Comparison of ENCODE assay signal across 19 cellular contexts in the genomic region with DNA sequence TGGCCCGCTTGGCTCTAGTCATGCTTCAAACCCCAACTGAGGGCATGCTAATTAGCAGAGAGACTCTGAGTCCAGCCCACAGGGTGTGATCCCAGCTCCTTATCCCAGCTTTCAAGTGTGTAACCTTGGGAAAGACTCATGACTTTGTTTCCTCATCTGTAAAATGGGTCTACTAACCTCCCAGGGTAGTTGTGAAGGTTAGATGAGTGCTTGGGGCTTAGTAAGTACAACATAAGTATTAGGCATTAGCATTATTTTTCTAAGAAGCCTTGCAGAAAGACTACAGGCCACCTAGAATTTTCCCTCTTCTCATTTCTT. TPM values are rescaled to one million over a fixed set of nuclear protein-coding genes. Genes with fewer than 3 reads are reported as not detected.
A peak's percentile ranks its signal among the peaks of the same experiment; 100 is the strongest.
DNase-seq lines count a peak whose midpoint lies in the region; FAIRE-seq and TF ChIP-seq lines count a peak whose summit lies in the region.
"Had no signal": no experiment of that assay in that cellular context is flagged by ENCODE, and none has a peak within 500 bp of the region (broad histone marks: within the 10 kb centered on the region; RNA-seq: fewer than 3 reads in every experiment).

No MANE protein-coding gene starts in this region.

- no peaks in the 10 kb centered on the region; the same call in 1 of the 2 replicates for H3K23me2 ChIP-seq in H1 (ENCODE audit: low read depth, low read length)

- TF ChIP-seq EP300 in H1 (IDR thresholded peaks at IDR 0.05; ENCODE audit: borderline replicate concordance in 1 of 2, low read depth in 2 of 2, low read length in 2 of 2): no peak

- H3K27ac ChIP-seq in BLaER1: no peak overlapping the region; the same call in 1 of the 2 replicates
- H3K27ac ChIP-seq in HEK293 (ENCODE audit: extremely low read depth, low read depth, low read length): no peak overlapping the region
- no peak overlapping the region for H3K27ac ChIP-seq in H1 (ENCODE audit: low read depth, low read length)
- peak overlapping the region; percentile 53 for H3K27ac ChIP-seq in osteoblast (ENCODE audit: low read depth, low read length)

- H3K27me3 ChIP-seq in BLaER1 (no peaks in the 10 kb centered on the region), H1 (replicated peaks in 1 of 4; ENCODE audit: control insufficient read depth in 3 of 4, extremely low read depth in 1 of 4, insufficient read depth in 3 of 4, low read length in 3 of 4) (no peaks in the 10 kb centered on the region), osteoblast (ENCODE audit: insufficient read depth, low read length) (peaks cover 12% of the 10 kb centered on the region)

- H4K5ac ChIP-seq in H1 (ENCODE audit: insufficient read length, low read depth, low read length): no peak overlapping the region

- H3K79me2 ChIP-seq in H1 (ENCODE audit: control insufficient read depth in 1 of 2, insufficient read depth in 2 of 2, low read length in 2 of 2) (no peaks in the 10 kb centered on the region), osteoblast (ENCODE audit: insufficient read depth, low read length) (no peaks in the 10 kb centered on the region)

- no peaks in the 10 kb centered on the region for H3K79me1 ChIP-seq in H1 (ENCODE audit: low read depth, low read length)

- no peak overlapping the region for H2AK5ac ChIP-seq in H1 (ENCODE audit: low read depth, low read length)

- H3K36me3 ChIP-seq in BLaER1 (no peaks in the 10 kb centered on the region), HEK293 (ENCODE audit: control insufficient read depth in 2 of 2, insufficient read depth in 1 of 2, low read length in 2 of 2) (no peaks in the 10 kb centered on the region), H1 (ENCODE audit: control insufficient read depth in 2 of 4, insufficient read depth in 4 of 4, low read length in 3 of 4) (no peaks in the 10 kb centered on the region), osteoblast (ENCODE audit: insufficient read depth, low read length) (no peaks in the 10 kb centered on the region)

- H3K4me3 ChIP-seq in BLaER1 (no peak overlapping the region), HEK293 (ENCODE audit: low read depth, low read length) (no peak overlapping the region), H1 (ENCODE audit: extremely low read depth in 1 of 4, insufficient read depth in 2 of 4, low read depth in 3 of 4, low read length in 4 of 4) (no peak overlapping the region), osteoblast (ENCODE audit: insufficient read depth, low read length) (no peak overlapping the region)
- H3K4me3 ChIP-seq: GM12878 had no signal

- CTCF ChIA-PET in HEK293 (lab: Yijun Ruan, JAX) (interaction anchor here (0.5 to 0.6 kb wide), 2 partner anchors 90 to 130 kb away, joined by 3 to 5 read pairs; no protein-coding TSS in a partner anchor), H1 (lab: Charles Lee; ENCODE audit: partially characterized antibody) (interaction anchor here (1.0 to 6.8 kb wide), 2 partner anchors 15 to 306 kb away, joined by 3 to 35 read pairs; a partner anchor contains a TSS)

- H4K20me1 ChIP-seq in BLaER1: no peaks in the 10 kb centered on the region
- no peaks in the 10 kb centered on the region for H4K20me1 ChIP-seq in H1 (replicated peaks in 1 of 2; ENCODE audit: control insufficient read depth in 1 of 2, insufficient read depth in 2 of 2, low read length in 2 of 2)
- H4K20me1 ChIP-seq in osteoblast (ENCODE audit: insufficient read depth, low read length): no peaks in the 10 kb centered on the region

- H2AFZ ChIP-seq in H1 (ENCODE audit: low read length) (no peak overlapping the region), osteoblast (ENCODE audit: low read length) (peak overlapping the region; percentile 73)

- H3K4me2 ChIP-seq in BLaER1: peak overlapping the region; percentile 15; the same call in 1 of the 2 replicates
- no peak overlapping the region for H3K4me2 ChIP-seq in H1 (ENCODE audit: insufficient read depth in 1 of 2, low read depth in 2 of 2, low read length in 2 of 2)
- no peak overlapping the region for H3K4me2 ChIP-seq in osteoblast (ENCODE audit: insufficient read depth, low read length)

- H4K8ac ChIP-seq in H1 (ENCODE audit: extremely low read depth, insufficient read depth, low read length): no peak overlapping the region

- H2BK5ac ChIP-seq in H1 (ENCODE audit: low read depth, low read length): no peak overlapping the region

- TF ChIP-seq POLR2A in H1 (IDR thresholded peaks at IDR 0.05; ENCODE audit: control extremely low read depth in 1 of 2, low read depth in 2 of 2, low read length in 2 of 2): no peak
- no peak for TF ChIP-seq POLR2A in GM12891 (IDR thresholded peaks at IDR 0.05; ENCODE audit: low read depth, low read length)

- H2BK15ac ChIP-seq in H1 (ENCODE audit: low read length): 0 out of 2 replicates have a peak overlapping the region, but pooled peaks have one; percentile 1

- POLR2A ChIA-PET in HEK293 (lab: Yijun Ruan, JAX): no interaction called here
- POLR2A ChIA-PET in H1 (lab: Charles Lee; ENCODE audit: partially characterized antibody): no interaction called here

- DNase-seq in H1 (ENCODE audit: low read depth in 1 of 2, low spot score in 2 of 2): no peak
- no peak for DNase-seq in osteoblast (ENCODE audit: insufficient read length, low spot score, missing footprints)
- DNase-seq in HUDEP-2 (lab: John Stamatoyannopoulos, UW; ENCODE audit: unreplicated experiment in 76 of 76): no peak
- DNase-seq in GM12891 (ENCODE audit: insufficient read length, low spot score): no peak
- DNase-seq in dermis blood vessel endothelial cell: no peak
- DNase-seq in hepatic stellate cell (ENCODE audit: low spot score): no peak
- DNase-seq: activated CD8-positive, alpha-beta T cell treated with anti-CD3 and anti-CD28 coated beads for 36 hours; activated naive CD4-positive, alpha-beta T cell; activated T-cell treated with anti-CD3 and anti-CD28 coated beads, Interleukin-2, amount 50 U/mL, for 24 hours; effector CD4-positive, alpha-beta T cell; natural killer cell; NCI-H1048; NCI-H187 treated with DMSO at 0.1 percent for 48 hours; NCI-H69 had no signal

- H2BK20ac ChIP-seq in H1 (ENCODE audit: low read length): no peak overlapping the region

- no peak overlapping the region for H3K56ac ChIP-seq in H1 (replicated peaks; ENCODE audit: insufficient read length, low read depth, low read length)

- H3K9me3 ChIP-seq in BLaER1 (no peaks in the 10 kb centered on the region), HEK293 (ENCODE audit: control insufficient read depth, insufficient read depth, low read depth, low read length) (no peaks in the 10 kb centered on the region), H1 (ENCODE audit: insufficient read depth in 2 of 2, low read depth in 1 of 2, low read length in 1 of 2) (no peaks in the 10 kb centered on the region), osteoblast (ENCODE audit: low read depth, low read length) (no peaks in the 10 kb centered on the region)

- no peak overlapping the region for H4K91ac ChIP-seq in H1 (replicated peaks; ENCODE audit: insufficient read length, low read length)

- H3K23ac ChIP-seq in H1 (ENCODE audit: insufficient read length): no peak overlapping the region

- H2BK12ac ChIP-seq in H1 (ENCODE audit: low read depth, low read length): no peak overlapping the region

- H3K4ac ChIP-seq in H1 (replicated peaks; ENCODE audit: insufficient read length, low read depth, low read length): no peak overlapping the region

- no peak for TF ChIP-seq RAD21 in H1 (IDR thresholded peaks at IDR 0.05 in 1 of 2, conservative IDR thresholded peaks at IDR 0.05 in 1 of 2; ENCODE audit: low read depth in 2 of 2, low read length in 2 of 2)

- H3K9ac ChIP-seq in BLaER1 (no peak overlapping the region), H1 (replicated peaks in 1 of 4; ENCODE audit: extremely low read depth in 1 of 4, low read depth in 3 of 4, low read length in 3 of 4) (no peak overlapping the region)

- WGBS in H1 (ENCODE audit: extremely low coverage in 1 of 2, insufficient coverage in 1 of 2, insufficient read length in 1 of 2, insufficient replicate concordance in 2 of 2, low coverage in 1 of 2, low lambda C conversion rate in 2 of 2, missing lambda C conversion rate in 1 of 2), 2 experiments: 100% methylated on average over 1 of the region's 1 CpG; no CpG with 5 or more reads in 1 of the 2 experiments

- H3K18ac ChIP-seq in H1 (ENCODE audit: extremely low read depth, low read length): no peak overlapping the region

- no peak overlapping the region for H2BK120ac ChIP-seq in H1 (replicated peaks; ENCODE audit: low read depth, low read length)

- TF ChIP-seq CTCF in HEK293 (tag by site-specific recombination; IDR thresholded peaks at IDR 0.05) (no peak), H1 (IDR thresholded peaks at IDR 0.05; ENCODE audit: control extremely low read depth in 1 of 3, insufficient read depth in 1 of 3, low read depth in 1 of 3, low read length in 3 of 3) (no peak), osteoblast (IDR thresholded peaks at IDR 0.05; ENCODE audit: extremely low read depth, low read depth, low read length) (no peak)

- peaks cover 45% of the 10 kb centered on the region for H3K4me1 ChIP-seq in BLaER1
- 0 out of 2 replicates have a peak, but pooled peaks cover 2% of the 10 kb centered on the region for H3K4me1 ChIP-seq in HEK293 (ENCODE audit: control insufficient read depth, insufficient read depth, low read length)
- H3K4me1 ChIP-seq in H1 (replicated peaks in 1 of 4; ENCODE audit: control insufficient read depth in 3 of 4, insufficient read depth in 4 of 4, low read length in 3 of 4): peaks cover 0 to 8% (median 4%) of the 10 kb centered on the region in 4 experiments; a peak in 4 of 7 replicates
- peaks cover 23% of the 10 kb centered on the region for H3K4me1 ChIP-seq in osteoblast (ENCODE audit: insufficient read depth, low read length)

- no peak overlapping the region for H3K14ac ChIP-seq in H1 (ENCODE audit: insufficient read length)

- no peak for FAIRE-seq in H1 (lab: Jason Lieb, UNC)
- FAIRE-seq in GM12891 (lab: Jason Lieb, UNC): no peak
- FAIRE-seq: GM12878, HTR-8/SVneo had no signal

RNA-seq across cellular contexts. Expression of a gene that starts 2.8 kb away (rescaled TPM):
- total RNA-seq in H1 (2021; fragmentation: NEBNext Ultra II Directional; extraction: Animal tissue kit (Norgen Biotek cat#: 25700)): 0.09 and 0.36 TPM in 2 replicates
- 0.05 and 0.08 TPM in 2 replicates for polyA plus RNA-seq in H1 (2011; rRNA removed)
- polyA plus RNA-seq in H1 (2011; cell fraction: cytosol; rRNA removed): 0.04 TPM
- polyA plus RNA-seq in H1 (2011; cell fraction: nucleus; rRNA removed): 0.04 TPM
- 0.09 to 0.28 TPM (median 0.14 TPM) in 4 replicates for polyA plus RNA-seq in H1 (2012, experiment 1 of 2)
- polyA plus RNA-seq in H1 (2012, experiment 2 of 2): 0.04 TPM
- 0.06 TPM for polyA plus RNA-seq in H1 (2013, experiment 1 of 2)
- 0.06 TPM for polyA plus RNA-seq in H1 (2013, experiment 2 of 2)
- 0.12 and 0.19 TPM in 2 replicates for polyA minus RNA-seq in H1 (2011; rRNA and poly(A)+ RNA removed)
- not detected for polyA minus RNA-seq in H1 (2011; cell fraction: cytosol; rRNA and poly(A)+ RNA removed)
- polyA minus RNA-seq in H1 (2011; cell fraction: nucleus; rRNA and poly(A)+ RNA removed): 0.20 TPM
- total RNA-seq in osteoblast (under 0.01 TPM in 1 of 2 replicates, not detected in the other), dermis blood vessel endothelial cell (under 0.01 TPM in 1 of 2 replicates, not detected in the other)
- not detected for polyA plus RNA-seq in GM12891 (2012; ENCODE audit: low read depth, missing spikeins)
- total RNA-seq: activated CD8-positive, alpha-beta T cell treated with anti-CD3 and anti-CD28 coated beads for 36 hours; GM12878; LHCN-M2 had no signal

RNA-seq across cellular contexts. Expression of a gene that starts 33.8 kb away (rescaled TPM):
- 0.17 and 0.21 TPM in 2 replicates for total RNA-seq in H1 (2021; fragmentation: NEBNext Ultra II Directional; extraction: Animal tissue kit (Norgen Biotek cat#: 25700))
- 0.32 and 0.44 TPM in 2 replicates for polyA plus RNA-seq in H1 (2011; rRNA removed)
- polyA plus RNA-seq in H1 (2011; cell fraction: cytosol; rRNA removed): 0.41 TPM
- polyA plus RNA-seq in H1 (2011; cell fraction: nucleus; rRNA removed): 0.68 TPM
- polyA plus RNA-seq in H1 (2012, experiment 1 of 2): 0.27 to 0.57 TPM (median 0.38 TPM) in 4 replicates
- polyA plus RNA-seq in H1 (2012, experiment 2 of 2): 0.24 TPM
- 0.18 TPM for polyA plus RNA-seq in H1 (2013, experiment 1 of 2)
- polyA plus RNA-seq in H1 (2013, experiment 2 of 2): 0.22 TPM
- 0.17 and 0.47 TPM in 2 replicates for polyA minus RNA-seq in H1 (2011; rRNA and poly(A)+ RNA removed)
- not detected for polyA minus RNA-seq in H1 (2011; cell fraction: cytosol; rRNA and poly(A)+ RNA removed)
- polyA minus RNA-seq in H1 (2011; cell fraction: nucleus; rRNA and poly(A)+ RNA removed): 0.40 TPM
- total RNA-seq in osteoblast (under 0.01 TPM in 2 replicates), dermis blood vessel endothelial cell (not detected in 2 replicates)
- not detected for polyA plus RNA-seq in GM12891 (2012; ENCODE audit: low read depth, missing spikeins)
- total RNA-seq: activated CD8-positive, alpha-beta T cell treated with anti-CD3 and anti-CD28 coated beads for 36 hours; GM12878; LHCN-M2; natural killer cell had no signal
- polyA plus RNA-seq: GM12878 had no signal
